8 cellular contexts compared by ENCODE assay signal in the genomic region with DNA sequence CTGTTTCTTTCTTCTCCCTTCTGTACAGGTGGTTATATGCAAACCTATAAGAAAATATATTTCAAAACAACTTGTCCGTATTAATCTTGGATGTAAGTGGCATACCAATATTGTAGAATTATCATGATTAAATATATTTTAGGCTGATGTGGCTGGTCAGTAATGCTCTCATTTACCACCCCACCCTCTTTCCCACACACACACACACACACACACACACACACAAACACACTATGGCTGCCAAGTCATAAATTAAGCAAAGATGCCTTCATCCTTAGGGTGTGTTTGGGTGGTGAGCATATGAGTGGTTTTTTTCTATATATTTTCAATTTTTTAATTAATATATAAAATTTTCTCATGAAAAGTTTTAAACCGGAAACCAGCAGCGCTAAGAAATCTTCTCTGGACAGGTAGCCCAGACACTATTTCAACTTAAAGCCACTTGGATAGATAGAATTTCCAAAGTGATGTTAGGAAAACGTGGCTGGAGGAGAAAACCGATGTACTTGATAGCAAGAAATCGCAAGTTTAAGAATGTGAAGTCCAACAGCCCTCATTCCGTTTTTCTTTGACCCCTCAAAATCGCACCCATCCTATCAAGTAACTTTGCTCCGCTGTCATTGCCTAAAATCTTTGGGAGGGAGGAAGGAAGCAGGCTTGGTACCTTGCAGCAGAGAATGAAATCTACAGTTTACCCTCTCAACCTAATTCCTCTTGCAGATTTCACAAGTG.
DNase-seq lines count a peak whose midpoint lies in the region; ATAC-seq and TF ChIP-seq lines count a peak whose summit lies in the region.

No MANE protein-coding gene starts in this region.

- peaks cover 68 to 70% of the 10 kb centered on the region in 2 donors for H3K4me1 Mint-ChIP-seq in natural killer cell treated with Interleukin-12 subunit alpha and Interleukin-12 subunit beta and Interleukin-15 and Interleukin-18, amount 100 ng/mL, for 72 hours (ENCODE audit: low read depth in 2 of 2)

- peak overlapping the region; percentile 67 to 88 for H3K9ac ChIP-seq in duodenal mucosa (ENCODE audit: low read depth in 1 of 2, low read length in 2 of 2)

- peak overlapping the region; percentile 84 to 87 for H3K4me3 ChIP-seq in duodenal mucosa (ENCODE audit: low read depth in 1 of 2, low read length in 2 of 2)

- peaks cover 46% of the 10 kb centered on the region for H3K36me3 Mint-ChIP-seq in natural killer cell treated with Interleukin-12 subunit alpha and Interleukin-12 subunit beta and Interleukin-15 and Interleukin-18, amount 100 ng/mL, for 72 hours

- POLR2A ChIA-PET in GM10248 (lab: Yijun Ruan, JAX): no interaction called here

- H3K27me3 Mint-ChIP-seq in natural killer cell treated with Interleukin-12 subunit alpha and Interleukin-12 subunit beta and Interleukin-15 and Interleukin-18, amount 100 ng/mL, for 72 hours: no peaks in the 10 kb centered on the region

- no peak for ATAC-seq in natural killer cell treated with Interleukin-12 subunit alpha and Interleukin-12 subunit beta and Interleukin-15 and Interleukin-18, amount 100 ng/mL, for 72 hours
- ATAC-seq in GM19035 (IDR thresholded peaks at IDR 0.05; ENCODE audit: unreplicated experiment): no peak

- CTCF ChIA-PET in GM10248 (lab: Yijun Ruan, JAX): no interaction called here

- peaks cover 4% of the 10 kb centered on the region for H3K9me3 Mint-ChIP-seq in natural killer cell treated with Interleukin-12 subunit alpha and Interleukin-12 subunit beta and Interleukin-15 and Interleukin-18, amount 100 ng/mL, for 72 hours

- DNase-seq in NAMALWA (ENCODE audit: low spot score): peak; percentile 35
- DNase-seq in natural killer cell treated with Interleukin-12 subunit alpha and Interleukin-12 subunit beta and Interleukin-15 and Interleukin-18, amount 100 ng/mL, for 72 hours (ENCODE audit: low spot score): no peak
- DNase-seq in NCI-H1436 (lab: John Stamatoyannopoulos, UW): no peak
- no peak for DNase-seq in GM10248 (ENCODE audit: extremely low spot score)
- no peak for DNase-seq in globus pallidus (ENCODE audit: low spot score)

- no peaks in the 10 kb centered on the region for H3K9me3 ChIP-seq in duodenal mucosa (ENCODE audit: control insufficient read depth in 1 of 2, low read length in 2 of 2)

- no peaks in the 10 kb centered on the region for H3K27me3 ChIP-seq in duodenal mucosa (ENCODE audit: control insufficient read depth in 1 of 2, insufficient read depth in 2 of 2, low read length in 2 of 2)

- peak overlapping the region; percentile 99 for H3K4me3 Mint-ChIP-seq in natural killer cell treated with Interleukin-12 subunit alpha and Interleukin-12 subunit beta and Interleukin-15 and Interleukin-18, amount 100 ng/mL, for 72 hours

- H3K36me3 ChIP-seq in duodenal mucosa (ENCODE audit: control insufficient read depth in 1 of 2, insufficient read depth in 2 of 2, low read length in 2 of 2): peaks cover 0 to 17% of the 10 kb centered on the region in 2 donors

- H3K27ac ChIP-seq in C4-2B (peak overlapping the region; percentile 56), duodenal mucosa (ENCODE audit: low read depth, low read length) (peak overlapping the region; percentile 26)

- TF ChIP-seq CTCF in C4-2B (conservative IDR thresholded peaks at IDR 0.05) (no peak), GM10248 (IDR thresholded peaks at IDR 0.05; ENCODE audit: control extremely low read depth, extremely low read depth, low read depth, missing control alignments) (no peak)

- H3K27ac Mint-ChIP-seq in natural killer cell treated with Interleukin-12 subunit alpha and Interleukin-12 subunit beta and Interleukin-15 and Interleukin-18, amount 100 ng/mL, for 72 hours: peak overlapping the region; percentile 93 to 95

- peaks cover 18 to 25% of the 10 kb centered on the region in 2 donors for H3K4me1 ChIP-seq in duodenal mucosa (ENCODE audit: control insufficient read depth in 1 of 2, insufficient read depth in 2 of 2, low read length in 2 of 2)
